Comparison of ENCODE assay signal across 8 cellular contexts in genomic region chr10:21056461-21056860, GRCh38.
"Had no signal": no experiment of that assay in that cellular context is flagged by ENCODE, and none has a peak within 500 bp of the region (broad histone marks: within the 10 kb centered on the region; RNA-seq: fewer than 3 reads in every experiment).

No MANE protein-coding gene starts in this region.

- H3K4me3 ChIP-seq: GM12878 had no signal

- FAIRE-seq: G401.6, GM12878, GM12891, GM12892, GM18507, GM19239 had no signal

- DNase-seq: GDM1, GF-D8 had no signal

- ATAC-seq: GM12878 had no signal
